Comparison of ENCODE assay signal across 14 cellular contexts in the genomic region with DNA sequence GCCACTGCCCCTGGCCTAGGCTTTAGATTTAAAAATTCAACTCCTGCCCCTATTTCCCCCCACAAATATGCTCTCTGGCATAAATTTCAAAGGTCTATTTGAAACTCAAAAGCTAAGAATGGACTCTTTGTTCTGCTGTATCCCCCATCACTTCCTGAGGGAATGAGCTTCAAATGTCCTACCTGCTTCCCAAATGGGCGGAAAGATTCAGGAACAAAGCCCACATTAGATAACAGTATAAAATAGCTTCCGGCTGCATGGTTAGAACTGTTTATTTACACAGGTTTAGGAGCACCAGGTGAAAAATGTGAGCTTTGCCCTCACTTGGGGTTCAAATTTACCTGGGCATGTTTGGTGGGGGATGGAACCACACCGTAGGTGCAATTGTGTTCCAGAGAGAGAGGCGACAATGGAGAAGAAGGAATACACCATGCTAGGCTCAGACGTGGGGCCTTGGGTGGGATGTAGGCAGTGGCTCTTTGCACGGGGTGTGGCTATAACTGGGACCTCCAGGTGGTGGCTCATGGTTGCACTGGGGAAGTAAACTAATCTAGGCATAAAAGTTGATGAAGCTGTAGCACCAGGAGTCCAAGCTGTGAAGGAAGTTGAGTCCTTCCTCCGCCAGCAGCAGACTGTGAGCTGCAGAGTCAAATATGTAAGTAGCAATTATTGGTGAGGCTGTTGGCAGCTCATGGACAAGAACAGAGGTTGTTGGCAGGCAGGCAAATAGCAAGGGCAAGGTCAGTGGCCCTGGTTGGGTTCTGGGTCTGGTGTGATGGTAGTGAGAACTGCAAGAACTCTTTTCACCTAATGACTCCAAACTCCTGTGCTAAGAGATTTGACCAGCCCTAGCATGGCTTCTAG. TPM values are rescaled to one million over a fixed set of nuclear protein-coding genes. Genes with fewer than 3 reads are reported as not detected.
DNase-seq lines count a peak whose midpoint lies in the region; ATAC-seq, FAIRE-seq and TF ChIP-seq lines count a peak whose summit lies in the region.
"Had no signal": no experiment of that assay in that cellular context is flagged by ENCODE, and none has a peak within 500 bp of the region (broad histone marks: within the 10 kb centered on the region; RNA-seq: fewer than 3 reads in every experiment).

No MANE protein-coding gene starts in this region.

- H3K36me3 Mint-ChIP-seq in natural killer cell, result no peaks in the 10 kb centered on the region
- H3K36me3 Mint-ChIP-seq: CD8-positive, alpha-beta memory T cell had no signal

- H3K9me3 Mint-ChIP-seq in natural killer cell, result no peaks in the 10 kb centered on the region
- H3K9me3 Mint-ChIP-seq: CD8-positive, alpha-beta memory T cell; neural crest cell had no signal

- TF ChIP-seq CTCF in natural killer cell (IDR thresholded peaks at IDR 0.05), result no peak

- DNase-seq in GM23248 (peak; percentile 39), adipocyte (ENCODE audit: low read depth) (no peak), right cardiac atrium (no peak), small intestine (peak; percentile 83), SIG-M5 treated with dmso at 0.1 percent for 504 hours (lab: John Stamatoyannopoulos, UW; ENCODE audit: unreplicated experiment) (no peak), AG08395 (ENCODE audit: low spot score) (no peak), natural killer cell (no peak)
- DNase-seq: activated CD4-positive, alpha-beta T cell treated with anti-CD3 and anti-CD28 coated beads for 4 hours; CD8-positive, alpha-beta memory T cell; effector memory CD4-positive, alpha-beta T cell; NCI-H187 treated with DMSO at 0.1 percent for 48 hours had no signal

- WGBS in GM23248 (ENCODE audit: low coverage in 1 of 2, low lambda C conversion rate in 2 of 2, missing lambda C conversion rate in 2 of 2), 2 experiments, result 85 to 87% methylated on average over 7 of the region's 7 CpGs
- WGBS in right cardiac atrium, result 88% methylated on average over 7 of the region's 7 CpGs
- WGBS in small intestine, 3 donors, result 15 to 59% (median 35%) methylated on average over 7 of the region's 7 CpGs

- no peak overlapping the region for H3K27ac Mint-ChIP-seq in natural killer cell

- H3K27ac ChIP-seq in GM23248 (peak overlapping the region; percentile 83), right cardiac atrium (ENCODE audit: low read length) (peak overlapping the region; percentile 48), small intestine (ENCODE audit: low read depth in 1 of 2, low read length in 1 of 2) (peak overlapping the region; percentile 6 to 74)

- H3K4me3 ChIP-seq in GM23248 (no peak overlapping the region), adipocyte (ENCODE audit: low read length) (no peak overlapping the region), right cardiac atrium (ENCODE audit: low read length) (no peak overlapping the region), small intestine (ENCODE audit: low read depth in 1 of 2, low read length in 2 of 2) (no peak overlapping the region)

- intact Hi-C loops in right cardiac atrium (cut with DNase I), result loop anchor here in 2 of 4 donors (10.0 kb wide), 2 partner anchors 47 to 67 kb away; a partner anchor contains a TSS
- intact Hi-C loops in natural killer cell (cut with micrococcal nuclease), result no loop called here

- H3K9me2 ChIP-seq in GM23248 (ENCODE audit: insufficient read depth), result no peaks in the 10 kb centered on the region

- H3K9me3 ChIP-seq in GM23248 (ENCODE audit: low read depth) (no peaks in the 10 kb centered on the region), adipocyte (ENCODE audit: control insufficient read depth, low read length) (no peaks in the 10 kb centered on the region), right cardiac atrium (ENCODE audit: control insufficient read depth, low read length) (no peaks in the 10 kb centered on the region), small intestine (ENCODE audit: control insufficient read depth, low read depth) (no peaks in the 10 kb centered on the region)

- H3K4me3 Mint-ChIP-seq in natural killer cell, result no peak overlapping the region
- H3K4me3 Mint-ChIP-seq: CD8-positive, alpha-beta memory T cell; neural crest cell had no signal

- in situ Hi-C loops in GM23248 (cut with MboI), result no loop called here

- no peaks in the 10 kb centered on the region for H4K20me1 ChIP-seq in GM23248 (ENCODE audit: insufficient read depth)

- ATAC-seq in right cardiac atrium (no peak), HG03571 (IDR thresholded peaks at IDR 0.05; ENCODE audit: unreplicated experiment) (no peak), natural killer cell (no peak)

- H3K9ac ChIP-seq in GM23248, result peak overlapping the region; percentile 62
- H3K9ac ChIP-seq in adipocyte (ENCODE audit: low read length), result peak overlapping the region; percentile 67

- H3K4me1 ChIP-seq in GM23248 (ENCODE audit: insufficient read depth) (peaks cover 57% of the 10 kb centered on the region), adipocyte (ENCODE audit: control insufficient read depth, insufficient read depth, low read length) (peaks cover 47% of the 10 kb centered on the region), right cardiac atrium (ENCODE audit: control insufficient read depth, insufficient read depth, low read length) (peaks cover 10% of the 10 kb centered on the region), small intestine (ENCODE audit: control insufficient read depth in 2 of 2, insufficient read depth in 1 of 2, low read depth in 1 of 2, low read length in 1 of 2) (peaks cover 13 to 16% of the 10 kb centered on the region in 2 donors)

- no peaks in the 10 kb centered on the region for H3K27me3 ChIP-seq in GM23248 (replicated peaks; ENCODE audit: insufficient read depth)
- no peaks in the 10 kb centered on the region for H3K27me3 ChIP-seq in adipocyte (replicated peaks; ENCODE audit: control insufficient read depth, insufficient read depth, low read length)
- H3K27me3 ChIP-seq in right cardiac atrium (ENCODE audit: control insufficient read depth, insufficient read depth), result no peaks in the 10 kb centered on the region
- H3K27me3 ChIP-seq in small intestine (ENCODE audit: control insufficient read depth in 2 of 2, insufficient read depth in 2 of 2, low read length in 2 of 2), result no peaks in the 10 kb centered on the region

- peak overlapping the region; percentile 38 for H3K4me2 ChIP-seq in GM23248 (ENCODE audit: unreplicated experiment)

- H3F3A ChIP-seq in GM23248 (ENCODE audit: insufficient read depth), result peaks cover 36% of the 10 kb centered on the region

- H3K79me2 ChIP-seq in GM23248 (ENCODE audit: insufficient read depth), result no peaks in the 10 kb centered on the region

- no peak for FAIRE-seq in small intestine (lab: Jason Lieb, UNC)
- FAIRE-seq: GM12892 had no signal

- no peak overlapping the region for H2AFZ ChIP-seq in GM23248

- H3K36me3 ChIP-seq in GM23248 (ENCODE audit: low read depth) (no peaks in the 10 kb centered on the region), adipocyte (ENCODE audit: control insufficient read depth, insufficient read depth, low read length, severe bottlenecking) (no peaks in the 10 kb centered on the region), small intestine (ENCODE audit: control insufficient read depth in 2 of 2, insufficient read depth in 2 of 2, low read length in 2 of 2) (no peaks in the 10 kb centered on the region)

- no peaks in the 10 kb centered on the region for H3K4me1 Mint-ChIP-seq in natural killer cell
- H3K4me1 Mint-ChIP-seq: CD8-positive, alpha-beta memory T cell had no signal

- H3K27me3 Mint-ChIP-seq in natural killer cell (ENCODE audit: low read depth in 2 of 2), result peaks cover 6 to 7% of the 10 kb centered on the region in 2 donors

RNA-seq across cellular contexts. Expression of a gene that starts 41.5 kb away (rescaled TPM):
- total RNA-seq in GM23248 (2014; rRNA removed; shearing (Covaris generic)), result 81.7 and 99.4 TPM in 2 replicates
- polyA plus RNA-seq in GM23248 (2016; fragmentation: Nextera tagmentation; extraction: Ambion mirVana), result 111 and 121 TPM in 2 replicates
- 10 to 100 TPM; 49.8 to 59.0 (median 53.0) TPM for total RNA-seq in right cardiac atrium
- polyA plus RNA-seq in right cardiac atrium, result 39.8 TPM
- polyA plus RNA-seq in small intestine, result 10 to 100 TPM; 35.9 to 59.9 (median 52.8) TPM
- 100 to 1,000 TPM; 221 to 281 (median 237) TPM for total RNA-seq in natural killer cell

Comparison
In these comparisons a context has a peak if more than half of its experiments do, and no peak if none do; other contexts are left out.
1. DNase-seq: peak in GM23248 (single experiment) and small intestine (single experiment); none in adipocyte (single experiment), right cardiac atrium (0 of 3), SIG-M5 treated with dmso at 0.1 percent for 504 hours (single experiment), AG08395 (single experiment) and natural killer cell (single experiment).
2. Peak in every context shown above with its lines, with median percentiles within 50 percentile points of each other: H3K27ac ChIP-seq.